28 cellular contexts compared by ENCODE assay signal in the genomic region with DNA sequence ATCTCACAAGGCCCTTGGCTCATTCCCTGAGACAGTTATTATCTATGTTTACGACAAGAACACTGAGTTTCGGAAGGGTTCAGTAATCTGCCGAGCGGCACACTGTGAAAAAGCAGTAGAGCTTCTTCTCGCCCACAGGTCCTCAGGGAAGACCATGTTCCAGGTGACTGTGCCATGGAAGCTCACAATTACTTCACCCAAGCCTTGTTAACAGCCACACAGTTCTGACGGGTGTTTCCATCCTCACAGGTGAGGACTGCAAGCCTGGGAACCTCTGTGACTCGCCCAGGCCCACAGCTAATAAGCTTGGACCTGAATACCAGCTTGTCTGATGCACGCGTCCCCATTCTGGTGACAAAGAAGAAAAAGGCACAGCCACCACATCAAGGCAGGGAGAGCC.
"Had no signal": no experiment of that assay in that cellular context is flagged by ENCODE, and none has a peak within 500 bp of the region (broad histone marks: within the 10 kb centered on the region; RNA-seq: fewer than 3 reads in every experiment).

No MANE protein-coding gene starts in this region.

- FAIRE-seq: endometrium, endothelial cell of umbilical vein, frontal cortex had no signal

- H3K4me3 Mint-ChIP-seq: activated CD4-positive, alpha-beta T cell treated with anti-CD3 and anti-CD28 coated beads for 36 hours; activated CD8-positive, alpha-beta T cell treated with anti-CD3 and anti-CD28 coated beads for 36 hours; activated naive CD8-positive, alpha-beta T cell; activated T-cell treated with anti-CD3 and anti-CD28 coated beads, Interleukin-2, amount 50 U/mL, for 4 hours; activated T-helper 17 cell treated with anti-CD3 and anti-CD28 coated beads, Interleukin-2, amount 50 U/mL, for 72 hours had no signal

- H3K9me3 Mint-ChIP-seq: activated CD8-positive, alpha-beta T cell treated with anti-CD3 and anti-CD28 coated beads for 36 hours; activated T-cell treated with anti-CD3 and anti-CD28 coated beads, Interleukin-2, amount 50 U/mL, for 4 hours; activated T-helper 17 cell treated with anti-CD3 and anti-CD28 coated beads, Interleukin-2, amount 50 U/mL, for 72 hours had no signal

- DNase-seq: activated CD4-positive, alpha-beta T cell treated with anti-CD3 and anti-CD28 coated beads for 36 hours; activated CD4-positive, alpha-beta T cell treated with anti-CD3 and anti-CD28 coated beads, Interleukin-2, amount 50 U/mL, for 1 hour; activated CD4-positive, alpha-beta T cell treated with anti-CD3 and anti-CD28 coated beads, Interleukin-2, amount 50 U/mL, for 48 hours; activated CD4-positive, CD25-positive, alpha-beta regulatory T cell; activated CD4-positive, CD25-positive, alpha-beta regulatory T cell treated with anti-CD3 and anti-CD28 coated beads, Interleukin-2, amount 50 U/mL, for 72 hours; activated CD8-positive, alpha-beta memory T cell treated with anti-CD3 and anti-CD28 coated beads for 24 hours; activated CD8-positive, alpha-beta T cell treated with anti-CD3 and anti-CD28 coated beads for 36 hours; activated effector memory CD4-positive, alpha-beta T cell treated with Interleukin-2 at 50 U/mL for 16 hours; activated gamma-delta T cell treated with Interleukin-2 at 50 U/mL for 16 hours; activated naive CD4-positive, alpha-beta T cell treated with anti-CD3 and anti-CD28 coated beads, Interleukin-2, amount 50 U/mL, for 16 hours; activated naive CD4-positive, alpha-beta T cell treated with Interleukin-2 at 50 U/mL for 16 hours; activated T-cell treated with anti-CD3 and anti-CD28 coated beads, Interleukin-2, amount 50 U/mL, for 4 hours; amniotic stem cell; anterior cingulate cortex; body of pancreas; central memory CD4-positive, alpha-beta T cell; cerebellar nuclear complex; colonic mucosa; effector CD8-positive, alpha-beta T cell; foreskin fibroblast; head of caudate nucleus; T-helper 2 cell had no signal

- ATAC-seq: activated CD4-positive, alpha-beta T cell treated with anti-CD3 and anti-CD28 coated beads for 36 hours; activated CD8-positive, alpha-beta T cell treated with anti-CD3 and anti-CD28 coated beads for 36 hours; activated T-cell treated with anti-CD3 and anti-CD28 coated beads, Interleukin-2, amount 50 U/mL, for 4 hours; activated T-helper 17 cell treated with anti-CD3 and anti-CD28 coated beads, Interleukin-2, amount 50 U/mL, for 72 hours; body of pancreas had no signal

- H3K27ac ChIP-seq: body of pancreas, colonic mucosa, epithelial cell of prostate had no signal

- H3K4me3 ChIP-seq: body of pancreas, colonic mucosa had no signal

- H3K4me1 ChIP-seq: body of pancreas, colonic mucosa had no signal

- H3K27ac Mint-ChIP-seq: activated CD4-positive, alpha-beta T cell treated with anti-CD3 and anti-CD28 coated beads for 36 hours; activated CD8-positive, alpha-beta T cell treated with anti-CD3 and anti-CD28 coated beads for 36 hours; activated naive CD8-positive, alpha-beta T cell had no signal

- H3K36me3 ChIP-seq: colonic mucosa had no signal

- H3K9me3 ChIP-seq: body of pancreas, colonic mucosa had no signal

- H3K27me3 Mint-ChIP-seq: activated CD4-positive, alpha-beta T cell treated with anti-CD3 and anti-CD28 coated beads for 36 hours; activated CD8-positive, alpha-beta T cell treated with anti-CD3 and anti-CD28 coated beads for 36 hours; activated naive CD8-positive, alpha-beta T cell; activated T-helper 17 cell treated with anti-CD3 and anti-CD28 coated beads, Interleukin-2, amount 50 U/mL, for 72 hours had no signal

- H3K27me3 ChIP-seq: body of pancreas, colonic mucosa had no signal
